17 cellular contexts compared by ENCODE assay signal in the genomic region with DNA sequence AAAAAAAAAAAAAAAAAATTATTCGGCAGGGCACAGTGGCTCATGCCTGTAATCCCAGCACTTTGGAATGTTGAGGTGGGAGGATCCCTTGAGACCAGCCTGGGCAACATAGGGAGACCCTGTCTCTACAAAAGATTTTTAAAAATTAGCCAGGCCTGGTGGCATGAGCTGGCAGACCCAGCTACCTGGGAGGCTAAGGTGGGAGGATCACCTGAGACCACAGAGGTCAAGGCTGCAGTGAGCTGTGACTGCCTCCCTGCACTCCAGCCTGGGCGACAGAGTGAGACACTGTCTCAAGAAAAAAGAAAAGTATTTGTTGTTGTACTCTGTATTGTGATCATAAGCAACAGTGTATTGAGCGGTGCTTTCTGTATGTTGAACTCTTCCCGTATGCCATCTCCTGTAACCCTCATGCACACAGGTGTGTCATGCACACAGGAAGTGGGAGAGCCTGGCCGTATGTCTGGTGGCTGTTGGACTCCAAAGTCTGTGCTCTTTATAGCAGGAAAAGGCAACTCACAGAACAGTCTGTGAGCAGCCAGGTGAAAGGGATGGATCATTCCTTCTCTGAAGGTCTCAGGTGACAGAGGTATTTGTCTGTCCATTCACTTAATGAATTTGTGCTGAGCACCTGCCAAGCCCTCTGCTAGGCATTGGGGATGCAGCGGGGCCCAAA. TPM values are rescaled to one million over a fixed set of nuclear protein-coding genes. Genes with fewer than 3 reads are reported as not detected.
DNase-seq lines count a peak whose midpoint lies in the region; ATAC-seq, FAIRE-seq and TF ChIP-seq lines count a peak whose summit lies in the region.
"Had no signal": no experiment of that assay in that cellular context is flagged by ENCODE, and none has a peak within 500 bp of the region (broad histone marks: within the 10 kb centered on the region; RNA-seq: fewer than 3 reads in every experiment).

No MANE protein-coding gene starts in this region.

- H3K27ac ChIP-seq in IMR-90 (ENCODE audit: insufficient read depth, low read length), result no peak overlapping the region
- H3K27ac ChIP-seq in H1 (ENCODE audit: low read depth, low read length), result no peak overlapping the region
- H3K27ac ChIP-seq: brain microvascular endothelial cell, gastroesophageal sphincter, right atrium auricular region had no signal

- H2BK5ac ChIP-seq in IMR-90 (ENCODE audit: low read depth, low read length, poor library complexity, severe bottlenecking), result no peak overlapping the region
- no peak overlapping the region for H2BK5ac ChIP-seq in H1 (ENCODE audit: low read depth, low read length)

- H4K20me1 ChIP-seq in IMR-90 (ENCODE audit: insufficient read depth, low read length) (no peaks in the 10 kb centered on the region), H1 (replicated peaks in 1 of 2; ENCODE audit: control insufficient read depth in 1 of 2, insufficient read depth in 2 of 2, low read length in 2 of 2) (peaks cover 3 to 8% of the 10 kb centered on the region in 2 experiments)

- in situ Hi-C loops in IMR-90 (cut with MboI; ENCODE audit: low sequenced_read_pairs), result no loop called here

- no peak overlapping the region for H2BK120ac ChIP-seq in IMR-90 (ENCODE audit: low read depth, low read length)
- no peak overlapping the region for H2BK120ac ChIP-seq in H1 (replicated peaks; ENCODE audit: low read depth, low read length)

- H4K5ac ChIP-seq in IMR-90 (ENCODE audit: low read depth, low read length) (no peak overlapping the region), H1 (ENCODE audit: insufficient read length, low read depth, low read length) (no peak overlapping the region)

- H3K4me1 ChIP-seq in IMR-90 (ENCODE audit: control insufficient read depth, insufficient read depth, low read length), result no peaks in the 10 kb centered on the region
- H3K4me1 ChIP-seq in H1 (replicated peaks in 1 of 4; ENCODE audit: control insufficient read depth in 3 of 4, insufficient read depth in 4 of 4, low read length in 3 of 4), result peaks cover 0 to 5% (median 4%) of the 10 kb centered on the region in 4 experiments; a peak in 3 of 7 replicates
- H3K4me1 ChIP-seq: gastroesophageal sphincter, right atrium auricular region had no signal

- no peaks in the 10 kb centered on the region for H3K27me3 Mint-ChIP-seq in Calu3 (ENCODE audit: unreplicated experiment)
- H3K27me3 Mint-ChIP-seq: CD8-positive, alpha-beta memory T cell had no signal

- H3K9ac ChIP-seq in IMR-90 (ENCODE audit: low read depth, low read length) (no peak overlapping the region), H1 (replicated peaks in 1 of 4; ENCODE audit: extremely low read depth in 1 of 4, low read depth in 3 of 4, low read length in 3 of 4) (no peak overlapping the region)

- POLR2A ChIA-PET in IMR-90 (lab: Charles Lee; ENCODE audit: unreplicated experiment) (no interaction called here), H1 (lab: Charles Lee; ENCODE audit: partially characterized antibody) (interaction anchor here (1.1 kb wide), 1 partner anchor 353 kb away, joined by 5 read pairs; no protein-coding TSS in a partner anchor)

- H2AFZ ChIP-seq in IMR-90 (replicated peaks; ENCODE audit: low read length, poor library complexity) (peak overlapping the region; percentile 21), H1 (ENCODE audit: low read length) (no peak overlapping the region)

- dilution Hi-C loops in IMR-90 (cut with HindIII; ENCODE audit: low sequenced_read_pairs, unreplicated experiment), result no loop called here

- no peak for ATAC-seq in IMR-90 (ENCODE audit: low read depth)
- ATAC-seq: gastroesophageal sphincter; stimulated activated effector memory CD8-positive, alpha-beta T cell treated with anti-CD3 and anti-CD28 coated beads, Interleukin-12 subunit alpha, Interleukin-12 subunit beta, amount 100 ng/mL, for 72 hours had no signal

- H3K9me3 ChIP-seq in IMR-90 (ENCODE audit: control insufficient read depth, insufficient read depth, low read length) (no peaks in the 10 kb centered on the region), H1 (ENCODE audit: insufficient read depth in 2 of 2, low read depth in 1 of 2, low read length in 1 of 2) (no peaks in the 10 kb centered on the region)
- H3K9me3 ChIP-seq: gastroesophageal sphincter, right atrium auricular region had no signal

- no peaks in the 10 kb centered on the region for H3K9me3 Mint-ChIP-seq in Calu3 (ENCODE audit: low read depth, unreplicated experiment)
- H3K9me3 Mint-ChIP-seq: CD8-positive, alpha-beta memory T cell; immature natural killer cell; stimulated activated effector memory CD8-positive, alpha-beta T cell treated with anti-CD3 and anti-CD28 coated beads, Interleukin-12 subunit alpha, Interleukin-12 subunit beta, amount 100 ng/mL, for 72 hours had no signal

- H3K36me3 ChIP-seq in IMR-90 (ENCODE audit: control insufficient read depth, insufficient read depth, low read length), result no peaks in the 10 kb centered on the region
- H3K36me3 ChIP-seq in H1 (ENCODE audit: control insufficient read depth in 2 of 4, insufficient read depth in 4 of 4, low read length in 3 of 4), result peaks cover 0 to 26% (median 0%) of the 10 kb centered on the region in 4 experiments; a peak in 4 of 8 replicates
- H3K36me3 ChIP-seq: brain microvascular endothelial cell, gastroesophageal sphincter, right atrium auricular region had no signal

- H3K23ac ChIP-seq in IMR-90 (ENCODE audit: low read depth, low read length), result no peak overlapping the region
- H3K23ac ChIP-seq in H1 (ENCODE audit: insufficient read length), result no peak overlapping the region

- H3K23me2 ChIP-seq in H1 (ENCODE audit: low read depth, low read length), result no peaks in the 10 kb centered on the region; the same call in 1 of the 2 replicates

- peaks cover 79% of the 10 kb centered on the region for H3K36me3 Mint-ChIP-seq in Calu3 (ENCODE audit: insufficient read depth, unreplicated experiment)
- H3K36me3 Mint-ChIP-seq: CD8-positive, alpha-beta memory T cell; immature natural killer cell had no signal

- 61% methylated on average over 2 of the region's 6 CpGs; no CpG with 5 or more reads in 1 of the 2 experiments for WGBS in IMR-90 (ENCODE audit: extremely low coverage in 2 of 2, insufficient read length in 1 of 2), 2 experiments
- 91% methylated on average over 6 of the region's 6 CpGs; no CpG with 5 or more reads in 1 of the 2 experiments for WGBS in H1 (ENCODE audit: extremely low coverage in 1 of 2, insufficient coverage in 1 of 2, insufficient read length in 1 of 2, insufficient replicate concordance in 2 of 2, low coverage in 1 of 2, low lambda C conversion rate in 2 of 2, missing lambda C conversion rate in 1 of 2), 2 experiments

- H3K4me2 ChIP-seq in IMR-90 (ENCODE audit: low read depth, low read length) (no peak overlapping the region), H1 (ENCODE audit: insufficient read depth in 1 of 2, low read depth in 2 of 2, low read length in 2 of 2) (no peak overlapping the region)

- H4K91ac ChIP-seq in IMR-90 (ENCODE audit: insufficient read depth, low read depth, low read length) (no peak overlapping the region), H1 (replicated peaks; ENCODE audit: insufficient read length, low read length) (no peak overlapping the region)

- no peak for TF ChIP-seq EP300 in H1 (IDR thresholded peaks at IDR 0.05; ENCODE audit: borderline replicate concordance in 1 of 2, low read depth in 2 of 2, low read length in 2 of 2)

- DNase-seq in Calu3 (peak; percentile 70), IMR-90 (no peak), H1 (ENCODE audit: low read depth in 1 of 2, low spot score in 2 of 2) (no peak), renal cortical epithelial cell (ENCODE audit: low read depth) (peak; percentile 47), DMS114 treated with DMSO at 0.1 percent for 48 hours (lab: John Stamatoyannopoulos, UW; ENCODE audit: unreplicated experiment) (no peak), RKO (ENCODE audit: low spot score) (no peak), anterior cingulate cortex (lab: John Stamatoyannopoulos, UW) (no peak)
- DNase-seq: brain microvascular endothelial cell; CD8-positive, alpha-beta memory T cell; effector memory CD4-positive, alpha-beta T cell; immature natural killer cell; MM.1S; NCI-H2227 treated with DMSO at 0.1 percent for 48 hours; stimulated activated CD4-positive, alpha-beta T cell treated with anti-CD3 and anti-CD28 coated beads, Interleukin-4, amount 100 ng/mL, for 24 hours had no signal

- peak overlapping the region; percentile 77; the same call in 1 of the 2 replicates for H2BK12ac ChIP-seq in H1 (ENCODE audit: low read depth, low read length)

- H4K8ac ChIP-seq in IMR-90 (ENCODE audit: low read depth in 2 of 2, low read length in 2 of 2) (no peak overlapping the region), H1 (ENCODE audit: extremely low read depth, insufficient read depth, low read length) (no peak overlapping the region)

- no peak for TF ChIP-seq RAD21 in IMR-90 (IDR thresholded peaks at IDR 0.05; ENCODE audit: low read length)
- TF ChIP-seq RAD21 in H1 (IDR thresholded peaks at IDR 0.05 in 1 of 2, conservative IDR thresholded peaks at IDR 0.05 in 1 of 2; ENCODE audit: low read depth in 2 of 2, low read length in 2 of 2), result no peak

- FAIRE-seq in H1 (lab: Jason Lieb, UNC), result no peak

- H3K4ac ChIP-seq in IMR-90 (ENCODE audit: low read depth, low read length), result no peak overlapping the region
- no peak overlapping the region for H3K4ac ChIP-seq in H1 (replicated peaks; ENCODE audit: insufficient read length, low read depth, low read length)

- H3K4me3 ChIP-seq in IMR-90 (ENCODE audit: insufficient read depth, low read depth, low read length), result no peak overlapping the region
- H3K4me3 ChIP-seq in H1 (ENCODE audit: extremely low read depth in 1 of 4, insufficient read depth in 2 of 4, low read depth in 3 of 4, low read length in 4 of 4), result no peak overlapping the region
- H3K4me3 ChIP-seq: gastroesophageal sphincter, right atrium auricular region had no signal

- H3K14ac ChIP-seq in IMR-90 (replicated peaks; ENCODE audit: low read depth, low read length), result no peak overlapping the region
- no peak overlapping the region for H3K14ac ChIP-seq in H1 (ENCODE audit: insufficient read length)

- no peaks in the 10 kb centered on the region for H3K9me1 ChIP-seq in IMR-90 (ENCODE audit: insufficient read depth, low read length)

- H2BK15ac ChIP-seq in IMR-90 (ENCODE audit: low read depth, low read length) (no peak overlapping the region), H1 (ENCODE audit: low read length) (peak overlapping the region; percentile 65; the same call in 1 of the 2 replicates)

- H2AK9ac ChIP-seq in IMR-90 (replicated peaks; ENCODE audit: low read depth, low read length, poor library complexity), result no peak overlapping the region

- no peak overlapping the region for H2BK20ac ChIP-seq in IMR-90 (ENCODE audit: low read depth, low read length)
- H2BK20ac ChIP-seq in H1 (ENCODE audit: low read length), result peak overlapping the region; percentile 80; the same call in 1 of the 2 replicates

- H3K4me1 Mint-ChIP-seq in Calu3 (ENCODE audit: low read depth, unreplicated experiment), result peaks cover 81% of the 10 kb centered on the region

- H3K18ac ChIP-seq in IMR-90 (ENCODE audit: low read depth, low read length) (no peak overlapping the region), H1 (ENCODE audit: extremely low read depth, low read length) (no peak overlapping the region; the same call in 1 of the 2 replicates)

- peaks cover 4 to 86% of the 10 kb centered on the region in 2 experiments; a peak in 3 of 4 replicates for H3K79me2 ChIP-seq in H1 (ENCODE audit: control insufficient read depth in 1 of 2, insufficient read depth in 2 of 2, low read length in 2 of 2)

- H3K56ac ChIP-seq in IMR-90 (ENCODE audit: extremely low read depth, insufficient read depth, low read length) (no peak overlapping the region), H1 (replicated peaks; ENCODE audit: insufficient read length, low read depth, low read length) (no peak overlapping the region)

- peak overlapping the region; percentile 39 for H3K4me3 Mint-ChIP-seq in Calu3 (ENCODE audit: low read depth, unreplicated experiment)
- H3K4me3 Mint-ChIP-seq: CD8-positive, alpha-beta memory T cell; immature natural killer cell; stimulated activated effector memory CD8-positive, alpha-beta T cell treated with anti-CD3 and anti-CD28 coated beads, Interleukin-12 subunit alpha, Interleukin-12 subunit beta, amount 100 ng/mL, for 72 hours had no signal

- CTCF ChIA-PET in Calu3 (lab: Charles Lee), result interaction anchor here (0.6 to 1.5 kb wide), 11 partner anchors 9 to 355 kb away, joined by 3 to 13 read pairs (median 4); no protein-coding TSS in a partner anchor
- CTCF ChIA-PET in IMR-90 (lab: Yijun Ruan, JAX), result no interaction called here
- CTCF ChIA-PET in H1 (lab: Charles Lee; ENCODE audit: partially characterized antibody), result interaction anchor here (0.6 to 1.5 kb wide), 4 partner anchors 16 to 470 kb away, joined by 3 to 4 read pairs (median 4); no protein-coding TSS in a partner anchor

- H3K27me3 ChIP-seq in IMR-90 (ENCODE audit: control insufficient read depth, insufficient read depth, low read length) (peaks cover 19% of the 10 kb centered on the region), H1 (replicated peaks in 1 of 4; ENCODE audit: control insufficient read depth in 3 of 4, extremely low read depth in 1 of 4, insufficient read depth in 3 of 4, low read length in 3 of 4) (no peaks in the 10 kb centered on the region)
- H3K27me3 ChIP-seq: brain microvascular endothelial cell, gastroesophageal sphincter, right atrium auricular region had no signal

- H3K27ac Mint-ChIP-seq in Calu3 (ENCODE audit: unreplicated experiment), result peak overlapping the region; percentile 94
- H3K27ac Mint-ChIP-seq: immature natural killer cell; stimulated activated effector memory CD8-positive, alpha-beta T cell treated with anti-CD3 and anti-CD28 coated beads, Interleukin-12 subunit alpha, Interleukin-12 subunit beta, amount 100 ng/mL, for 72 hours had no signal

- intact Hi-C loops in Calu3 (cut with micrococcal nuclease; ENCODE audit: unreplicated experiment) (no loop called here), IMR-90 (cut with micrococcal nuclease) (no loop called here)

- BruUV-seq in Calu3 (replicated peaks; lab: Mats Ljungman, UMichigan), result no TSS peak
- no TSS peak for BruUV-seq in IMR-90 (replicated peaks; lab: Mats Ljungman, UMichigan)

- no peak for TF ChIP-seq POLR2A in IMR-90 (IDR thresholded peaks at IDR 0.05; ENCODE audit: low read depth, low read length)
- TF ChIP-seq POLR2A in H1 (IDR thresholded peaks at IDR 0.05; ENCODE audit: control extremely low read depth in 1 of 2, low read depth in 2 of 2, low read length in 2 of 2), result no peak

- H2AK5ac ChIP-seq in IMR-90 (ENCODE audit: low read depth, low read length), result no peak overlapping the region
- H2AK5ac ChIP-seq in H1 (ENCODE audit: low read depth, low read length), result no peak overlapping the region

- H3K79me1 ChIP-seq in IMR-90 (ENCODE audit: low read depth in 1 of 2, low read length in 2 of 2), result no peaks in the 10 kb centered on the region
- no peaks in the 10 kb centered on the region; the same call in none of the 2 replicates for H3K79me1 ChIP-seq in H1 (ENCODE audit: low read depth, low read length)

- no peak for TF ChIP-seq CTCF in Calu3 (IDR thresholded peaks at IDR 0.05; ENCODE audit: unreplicated experiment)
- no peak for TF ChIP-seq CTCF in IMR-90 (conservative IDR thresholded peaks at IDR 0.05; ENCODE audit: low read depth, low read length)
- TF ChIP-seq CTCF in H1 (IDR thresholded peaks at IDR 0.05; ENCODE audit: control extremely low read depth in 1 of 3, insufficient read depth in 1 of 3, low read depth in 1 of 3, low read length in 3 of 3), result no peak

RNA-seq across cellular contexts. Expression of a gene that starts 17.2 kb away (rescaled TPM):
- total RNA-seq in Calu3 (2022), result 328 and 421 TPM in 2 replicates
- under 0.01 TPM in 1 of 2 replicates, not detected in the other for total RNA-seq in IMR-90 (2012; rRNA removed)
- polyA plus RNA-seq in IMR-90 (2012; rRNA removed), result not detected in 2 replicates
- polyA plus RNA-seq in IMR-90 (2012; cell fraction: cytosol; rRNA removed), result not detected in 2 replicates
- polyA plus RNA-seq in IMR-90 (2012; cell fraction: nucleus; rRNA removed; ENCODE audit: low replicate concordance), result not detected in 2 replicates
- 265 and 319 TPM in 2 replicates for total RNA-seq in H1 (2021; fragmentation: NEBNext Ultra II Directional; extraction: Animal tissue kit (Norgen Biotek cat#: 25700))
- 119 and 133 TPM in 2 replicates for polyA plus RNA-seq in H1 (2011; rRNA removed)
- 140 TPM for polyA plus RNA-seq in H1 (2011; cell fraction: cytosol; rRNA removed)
- polyA plus RNA-seq in H1 (2011; cell fraction: nucleus; rRNA removed), result 186 TPM
- polyA plus RNA-seq in H1 (2012, experiment 1 of 2), result 164 to 357 TPM (median 291 TPM) in 4 replicates
- polyA plus RNA-seq in H1 (2012, experiment 2 of 2), result 25.7 TPM
- polyA plus RNA-seq in H1 (2013, experiment 1 of 2), result 267 TPM
- 227 TPM for polyA plus RNA-seq in H1 (2013, experiment 2 of 2)
- polyA minus RNA-seq in H1 (2011; rRNA and poly(A)+ RNA removed), result 304 and 433 TPM in 2 replicates
- polyA minus RNA-seq in H1 (2011; cell fraction: cytosol; rRNA and poly(A)+ RNA removed), result 438 TPM
- 171 TPM for polyA minus RNA-seq in H1 (2011; cell fraction: nucleus; rRNA and poly(A)+ RNA removed)
- total RNA-seq in renal cortical epithelial cell, result 31.4 and 94.8 TPM in 2 replicates

Comparison
In these comparisons a context has a peak if more than half of its experiments do, and no peak if none do; other contexts are left out.
1. DNase-seq: peak in Calu3 (single experiment) and renal cortical epithelial cell (single experiment); none in IMR-90 (single experiment), H1 (0 of 2), DMS114 treated with DMSO at 0.1 percent for 48 hours (single experiment), RKO (single experiment) and anterior cingulate cortex (0 of 58).
2. RNA of a gene that starts 17.2 kb away (total RNA-seq): 328 to 421 TPM in Calu3, 265 to 319 TPM in H1 and 31.4 to 94.8 TPM in renal cortical epithelial cell; under 0.01 TPM in IMR-90; every median in the first group is over 10 times any median in the second.